In genomic region chr19:44529541-44529940, GRCh38 we compare ENCODE assay signal across 36 cellular contexts. TPM values are rescaled to one million over a fixed set of nuclear protein-coding genes. Genes with fewer than 3 reads are reported as not detected.
"Had no signal": no experiment of that assay in that cellular context is flagged by ENCODE, and none has a peak within 500 bp of the region (broad histone marks: within the 10 kb centered on the region; RNA-seq: fewer than 3 reads in every experiment).

Gene CEACAM20 (minus strand): TSS chr19:44529675. CDS start chr19:44529509, 166 bp downstream.

- H3K27me3 ChIP-seq: cardiac muscle cell had no signal

- H3K27ac ChIP-seq: cardiac muscle cell, RWPE1, VCaP had no signal

- H3K27me3 Mint-ChIP-seq: activated naive CD4-positive, alpha-beta T cell treated with anti-CD3 and anti-CD28 coated beads, Interleukin-2, amount 10 ng/mL, durations not matched to agents 7 days and 5 days had no signal

- H3K4me3 ChIP-seq: cardiac muscle cell, K562 had no signal

- H3K27ac Mint-ChIP-seq: activated B cell treated with CpG ODN at 0.5 μM for 24 hours; activated CD4-positive, alpha-beta memory T cell treated with anti-CD3 and anti-CD28 coated beads for 36 hours; activated naive CD4-positive, alpha-beta T cell treated with anti-CD3 and anti-CD28 coated beads, Interleukin-2, amount 10 ng/mL, durations not matched to agents 7 days and 5 days; activated naive CD8-positive, alpha-beta T cell; activated naive CD8-positive, alpha-beta T cell treated with anti-CD3 and anti-CD28 coated beads, Interleukin-2, amount 50 U/mL, for 24 hours had no signal

- H3K4me3 Mint-ChIP-seq: activated B cell treated with CpG ODN at 0.5 μM for 24 hours; activated CD4-positive, alpha-beta memory T cell treated with anti-CD3 and anti-CD28 coated beads for 36 hours; activated naive CD4-positive, alpha-beta T cell treated with anti-CD3 and anti-CD28 coated beads, Interleukin-2, amount 10 ng/mL, durations not matched to agents 7 days and 5 days; activated naive CD8-positive, alpha-beta T cell; activated naive CD8-positive, alpha-beta T cell treated with anti-CD3 and anti-CD28 coated beads, Interleukin-2, amount 50 U/mL, for 24 hours; activated T-cell treated with anti-CD3 and anti-CD28 coated beads, Interleukin-2, amount 50 U/mL, for 4 hours had no signal

- DNase-seq: activated B cell treated with CpG ODN at 0.5 μM for 24 hours; activated CD4-positive, alpha-beta memory T cell treated with anti-CD3 and anti-CD28 coated beads for 36 hours; activated CD4-positive, alpha-beta T cell treated with anti-CD3 and anti-CD28 coated beads for 4 hours; activated CD4-positive, alpha-beta T cell treated with anti-CD3 and anti-CD28 coated beads, Interleukin-2, amount 50 U/mL, for 1 hour; activated CD4-positive, CD25-positive, alpha-beta regulatory T cell treated with anti-CD3 and anti-CD28 coated beads, Interleukin-2, amount 50 U/mL, for 72 hours; activated CD8-positive, alpha-beta memory T cell treated with anti-CD3 and anti-CD28 coated beads, Interleukin-2, amount 50 U/mL, for 4 hours; activated effector memory CD4-positive, alpha-beta T cell treated with Interleukin-2 at 50 U/mL for 16 hours; activated naive CD4-positive, alpha-beta T cell treated with anti-CD3 and anti-CD28 coated beads, Interleukin-2, amount 10 ng/mL, durations not matched to agents 7 days and 5 days; activated naive CD8-positive, alpha-beta T cell treated with anti-CD3 and anti-CD28 coated beads, Interleukin-2, amount 50 U/mL, for 24 hours; activated T-cell treated with anti-CD3 and anti-CD28 coated beads for 4 hours; activated T-cell treated with anti-CD3 and anti-CD28 coated beads, Interleukin-2, amount 50 U/mL, for 4 hours; aorta; IMR-90; NCI-H1105; NCI-H1417 treated with DMSO at 0.1 percent for 48 hours; NCI-H1694 treated with DMSO at 0.1 percent for 48 hours; NCI-H2029; NCI-H345; NCI-H524 treated with DMSO at 0.1 percent for 48 hours; NCI-H82; NK-92 treated with Interleukin-12 subunit alpha and Interleukin-12 subunit beta, amount 100 ng/mL, for 24 hours; PC-3; SIG-M5; SW 1271; T-helper 1 cell; T-helper 2 cell; T-helper 9 cell had no signal

- H3K36me3 Mint-ChIP-seq: activated naive CD4-positive, alpha-beta T cell treated with anti-CD3 and anti-CD28 coated beads, Interleukin-2, amount 10 ng/mL, durations not matched to agents 7 days and 5 days; activated naive CD8-positive, alpha-beta T cell had no signal

- H3K36me3 ChIP-seq: cardiac muscle cell had no signal

- H3K4me1 Mint-ChIP-seq: activated B cell treated with CpG ODN at 0.5 μM for 24 hours; activated naive CD4-positive, alpha-beta T cell treated with anti-CD3 and anti-CD28 coated beads, Interleukin-2, amount 10 ng/mL, durations not matched to agents 7 days and 5 days; activated naive CD8-positive, alpha-beta T cell treated with anti-CD3 and anti-CD28 coated beads, Interleukin-2, amount 50 U/mL, for 24 hours had no signal

RNA-seq across cellular contexts. Expression of gene CEACAM20, which starts in this region (rescaled TPM):
- total RNA-seq: activated B cell treated with CpG ODN at 0.5 μM for 24 hours; activated CD4-positive, alpha-beta memory T cell treated with anti-CD3 and anti-CD28 coated beads for 36 hours; activated T-cell treated with anti-CD3 and anti-CD28 coated beads, Interleukin-2, amount 50 U/mL, for 4 hours; aorta; cardiac muscle cell; IMR-90; K562; M059J; NCI-H460; PC-3; Right ventricle myocardium inferior; SK-MEL-5 had no signal
- polyA plus RNA-seq: cardiac muscle cell, IMR-90, K562 had no signal
